ENCODE assay signal across 24 cellular contexts in genomic region chr18:79640064-79640672, GRCh38.
"Had no signal": no experiment of that assay in that cellular context is flagged by ENCODE, and none has a peak within 500 bp of the region (broad histone marks: within the 10 kb centered on the region; RNA-seq: fewer than 3 reads in every experiment).

No MANE protein-coding gene starts in this region.

- H3K9ac ChIP-seq: parathyroid adenoma had no signal

- H3K4me3 ChIP-seq: breast epithelium, esophagus squamous epithelium, heart right ventricle, left lung, lung, psoas muscle, spleen, tibial nerve had no signal

- H3K4me1 Mint-ChIP-seq: activated CD4-positive, alpha-beta memory T cell treated with anti-CD3 and anti-CD28 coated beads, Interleukin-2, amount 10 ng/mL, durations not matched to agents 7 days and 5 days; activated CD4-positive, alpha-beta T cell treated with anti-CD3 and anti-CD28 coated beads, Interleukin-2, amount 10 ng/mL, durations not matched to agents 7 days and 5 days; WTC11 had no signal

- H3K36me3 Mint-ChIP-seq: activated naive CD4-positive, alpha-beta T cell treated with anti-CD3 and anti-CD28 coated beads, Interleukin-2, amount 50 U/mL, for 72 hours; WTC11 had no signal

- H3K9me3 ChIP-seq: breast epithelium, esophagus squamous epithelium, heart right ventricle, left lung, psoas muscle, spleen, tibial nerve had no signal

- H3K4me1 ChIP-seq: breast epithelium, parathyroid adenoma had no signal

- DNase-seq: activated CD4-positive, alpha-beta memory T cell treated with anti-CD3 and anti-CD28 coated beads, Interleukin-2, amount 10 ng/mL, durations not matched to agents 7 days and 5 days; activated CD4-positive, alpha-beta T cell treated with anti-CD3 and anti-CD28 coated beads for 1 hour; activated CD4-positive, alpha-beta T cell treated with anti-CD3 and anti-CD28 coated beads, Interleukin-2, amount 10 ng/mL, durations not matched to agents 7 days and 5 days; activated naive CD4-positive, alpha-beta T cell; activated T-cell treated with anti-CD3 and anti-CD28 coated beads for 4 hours; activated T-cell treated with anti-CD3 and anti-CD28 coated beads, Interleukin-2, amount 50 U/mL, for 72 hours; central memory CD4-positive, alpha-beta T cell; esophagus squamous epithelium; foreskin melanocyte; heart right ventricle; psoas muscle; spleen; stimulated activated naive CD4-positive, alpha-beta T cell treated with Interleukin-2 at 50 U/mL for 16 hours; T-helper 9 cell had no signal

- H3K36me3 ChIP-seq: breast epithelium, esophagus squamous epithelium, heart right ventricle, left lung, spleen, tibial nerve had no signal

- H3K27ac ChIP-seq: breast epithelium, epithelial cell of prostate, esophagus squamous epithelium, heart right ventricle, left lung, parathyroid adenoma, psoas muscle, spleen, tibial nerve had no signal

- H3K27ac Mint-ChIP-seq: activated CD4-positive, alpha-beta memory T cell treated with anti-CD3 and anti-CD28 coated beads, Interleukin-2, amount 10 ng/mL, durations not matched to agents 7 days and 5 days; activated CD4-positive, alpha-beta T cell treated with anti-CD3 and anti-CD28 coated beads, Interleukin-2, amount 10 ng/mL, durations not matched to agents 7 days and 5 days; activated naive CD4-positive, alpha-beta T cell treated with anti-CD3 and anti-CD28 coated beads, Interleukin-2, amount 50 U/mL, for 72 hours; activated T-cell treated with anti-CD3 and anti-CD28 coated beads, Interleukin-2, amount 50 U/mL, for 72 hours; T-helper 1 cell treated with Interleukin-12 subunit alpha and Interleukin-12 subunit beta and Interleukin-4 antibody, amounts not matched to agents 30 μg/mL and 1 μg/mL, for 36 hours; WTC11 had no signal

- H3K4me3 Mint-ChIP-seq: activated CD4-positive, alpha-beta memory T cell treated with anti-CD3 and anti-CD28 coated beads, Interleukin-2, amount 10 ng/mL, durations not matched to agents 7 days and 5 days; activated CD4-positive, alpha-beta T cell treated with anti-CD3 and anti-CD28 coated beads, Interleukin-2, amount 10 ng/mL, durations not matched to agents 7 days and 5 days; activated T-cell treated with anti-CD3 and anti-CD28 coated beads, Interleukin-2, amount 50 U/mL, for 72 hours; nephron; T-helper 1 cell treated with Interleukin-12 subunit alpha and Interleukin-12 subunit beta and Interleukin-4 antibody, amounts not matched to agents 30 μg/mL and 1 μg/mL, for 36 hours; WTC11 had no signal

- H3K9me3 Mint-ChIP-seq: activated CD4-positive, alpha-beta T cell treated with anti-CD3 and anti-CD28 coated beads, Interleukin-2, amount 10 ng/mL, durations not matched to agents 7 days and 5 days; activated naive CD4-positive, alpha-beta T cell treated with anti-CD3 and anti-CD28 coated beads, Interleukin-2, amount 50 U/mL, for 72 hours; activated T-cell treated with anti-CD3 and anti-CD28 coated beads, Interleukin-2, amount 50 U/mL, for 72 hours; WTC11 had no signal
